ENCODE assay signal across 1 cellular context in the genomic region with DNA sequence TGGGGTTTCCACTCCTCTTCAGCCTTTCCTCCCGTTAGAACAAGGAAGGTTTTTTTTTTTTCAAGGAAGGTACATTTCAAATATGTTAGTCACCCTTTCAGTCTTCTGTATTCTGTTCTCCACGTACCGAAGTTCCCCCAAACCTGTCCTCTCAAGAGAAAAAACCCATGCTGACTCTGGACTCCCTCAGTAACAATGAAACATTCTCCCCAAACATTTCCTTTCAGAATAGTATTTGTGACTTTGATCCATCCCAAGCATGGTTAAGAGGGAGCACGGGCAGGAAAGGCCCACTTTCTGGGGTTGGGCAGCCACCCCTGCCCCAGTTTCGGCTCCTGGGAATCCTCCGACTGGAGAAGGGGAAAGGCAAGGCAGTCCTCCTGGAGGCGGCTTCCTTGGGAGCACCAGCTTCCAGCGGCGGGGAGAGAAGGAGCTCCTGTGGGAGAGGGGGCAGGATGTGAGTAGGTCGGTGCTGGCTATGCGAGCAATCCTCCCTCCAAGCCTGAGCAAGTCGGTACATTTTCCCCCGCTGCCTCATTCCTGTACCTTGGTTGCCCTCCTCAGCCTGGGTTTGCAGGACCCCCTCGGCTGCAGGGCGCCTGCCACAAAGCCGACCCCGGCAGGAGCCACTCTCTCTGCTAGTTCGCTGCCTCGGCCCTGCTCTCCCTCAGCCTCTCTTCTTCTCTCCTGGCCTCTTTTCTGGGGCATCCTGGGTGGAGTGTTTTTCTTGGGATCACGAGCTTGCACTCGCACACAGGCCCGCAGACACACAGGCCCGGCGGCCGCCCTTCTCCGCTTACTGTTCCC.
TF ChIP-seq lines count a peak whose summit lies in the region.

No MANE protein-coding gene starts in this region.

TF ChIP-seq in A549, 52 proteins besides CTCF, POLR2A, EP300 and RAD21 (continued from another document):
- TF ChIP-seq, protein P1, sequence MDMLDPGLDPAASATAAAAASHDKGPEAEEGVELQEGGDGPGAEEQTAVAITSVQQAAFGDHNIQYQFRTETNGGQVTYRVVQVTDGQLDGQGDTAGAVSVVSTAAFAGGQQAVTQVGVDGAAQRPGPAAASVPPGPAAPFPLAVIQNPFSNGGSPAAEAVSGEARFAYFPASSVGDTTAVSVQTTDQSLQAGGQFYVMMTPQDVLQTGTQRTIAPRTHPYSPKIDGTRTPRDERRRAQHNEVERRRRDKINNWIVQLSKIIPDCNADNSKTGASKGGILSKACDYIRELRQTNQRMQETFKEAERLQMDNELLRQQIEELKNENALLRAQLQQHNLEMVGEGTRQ (IDR thresholded peaks at IDR 0.05): no peak
- TF ChIP-seq FOSB (CRISPR knock-in tag; IDR thresholded peaks at IDR 0.05) (no peak), HEYL (CRISPR knock-in tag; IDR thresholded peaks at IDR 0.05) (no peak), SMC3 (IDR thresholded peaks at IDR 0.05) (no peak), HOXB13 (CRISPR knock-in tag; IDR thresholded peaks at IDR 0.05; ENCODE audit: low read depth) (no peak), GATA3 (IDR thresholded peaks at IDR 0.05; ENCODE audit: borderline replicate concordance) (no peak), NFE2L2 (conservative IDR thresholded peaks at IDR 0.05; ENCODE audit: low read length) (no peak), ZC3H11A (IDR thresholded peaks at IDR 0.05) (no peak), EHMT2 (IDR thresholded peaks at IDR 0.05; ENCODE audit: low read depth) (no peak), EHF (CRISPR knock-in tag; IDR thresholded peaks at IDR 0.05) (no peak), TFCP2L1 (CRISPR knock-in tag; IDR thresholded peaks at IDR 0.05) (no peak), JUN (IDR thresholded peaks at IDR 0.05) (no peak)
- TF ChIP-seq, protein P2, sequence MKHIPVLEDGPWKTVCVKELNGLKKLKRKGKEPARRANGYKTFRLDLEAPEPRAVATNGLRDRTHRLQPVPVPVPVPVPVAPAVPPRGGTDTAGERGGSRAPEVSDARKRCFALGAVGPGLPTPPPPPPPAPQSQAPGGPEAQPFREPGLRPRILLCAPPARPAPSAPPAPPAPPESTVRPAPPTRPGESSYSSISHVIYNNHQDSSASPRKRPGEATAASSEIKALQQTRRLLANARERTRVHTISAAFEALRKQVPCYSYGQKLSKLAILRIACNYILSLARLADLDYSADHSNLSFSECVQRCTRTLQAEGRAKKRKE (CRISPR knock-in tag; IDR thresholded peaks at IDR 0.05; ENCODE audit: low read depth): no peak
TF ChIP-seq in A549: peak in this region for 0.
